8 cellular contexts compared by ENCODE assay signal in the genomic region with DNA sequence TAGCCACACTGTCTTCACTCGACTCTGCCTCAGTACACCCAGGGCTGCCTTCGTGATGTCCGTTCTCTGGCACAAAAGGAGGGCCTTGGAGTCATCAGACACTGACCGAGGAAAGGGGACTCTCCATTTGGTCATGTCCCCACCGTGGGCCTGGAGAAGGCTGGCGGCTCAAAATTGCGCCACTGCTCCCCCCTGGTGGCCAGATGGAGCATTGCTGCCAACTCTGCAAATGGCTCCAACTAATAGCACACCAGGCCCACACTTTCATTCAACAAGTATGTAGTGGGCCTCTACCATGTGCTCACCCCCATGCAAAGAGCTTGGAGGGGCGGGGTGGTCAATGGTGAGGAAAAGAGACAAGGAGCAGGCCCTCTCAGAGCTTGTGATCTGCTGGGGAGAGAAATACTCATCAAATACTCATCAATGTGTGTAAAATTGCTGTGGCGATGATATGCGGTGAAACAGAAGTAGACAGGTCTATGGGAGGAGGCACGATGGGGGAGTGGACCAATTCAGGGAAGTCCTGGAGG. TPM values are rescaled to one million over a fixed set of nuclear protein-coding genes. Genes with fewer than 3 reads are reported as not detected.
DNase-seq lines count a peak whose midpoint lies in the region; ATAC-seq and TF ChIP-seq lines count a peak whose summit lies in the region.

No MANE protein-coding gene starts in this region.

- H3K9me3 ChIP-seq in gastrocnemius medialis = no peaks in the 10 kb centered on the region

- no peaks in the 10 kb centered on the region for H3K36me3 ChIP-seq in gastrocnemius medialis

- peak; percentile 72 for ATAC-seq in left ventricle myocardium superior
- peak; percentile 69 to 71 for ATAC-seq in gastrocnemius medialis
- ATAC-seq in HG03469 (IDR thresholded peaks at IDR 0.05; ENCODE audit: unreplicated experiment) = no peak
- no peak for ATAC-seq in GM21390 (IDR thresholded peaks at IDR 0.05; ENCODE audit: unreplicated experiment)

- intact Hi-C loops in left ventricle myocardium superior (cut with micrococcal nuclease) = loop anchor here (5.0 kb wide), 1 partner anchor 73 kb away; no protein-coding TSS in a partner anchor
- intact Hi-C loops in gastrocnemius medialis (cut with DNase I; ENCODE audit: low total_unique reads) = loop anchor here (1.0 to 2.0 kb wide), 3 partner anchors 22 to 121 kb away; no protein-coding TSS in a partner anchor

- no peak for TF ChIP-seq POLR2A in gastrocnemius medialis (IDR thresholded peaks at IDR 0.05)

- H3K4me3 ChIP-seq in gastrocnemius medialis = no peak overlapping the region

- DNase-seq in ELR (ENCODE audit: low read depth) = peak; percentile 75
- DNase-seq in KBM-7 = peak; percentile 88
- peak; percentile 30 to 63 (median 56) for DNase-seq in T-helper 2 cell
- peak; percentile 10 for DNase-seq in amniotic stem cell (lab: John Stamatoyannopoulos, UW)
- DNase-seq in left ventricle myocardium superior = peak; percentile 84
- peak; percentile 37 to 67 for DNase-seq in gastrocnemius medialis

- in situ Hi-C loops in KBM-7 (cut with MboI; ENCODE audit: low pct_unique_long_range_greater_than_20kb, low sequenced_read_pairs) = no loop called here
- in situ Hi-C loops in gastrocnemius medialis (cut with MboI; ENCODE audit: low sequenced_read_pairs in 4 of 4) = loop anchor here (5.0 to 25.0 kb wide), 4 partner anchors 70 to 478 kb away; partner anchors contain the start of gene NHERF1 (in 2 of the 4)

- no peak overlapping the region for H3K27ac ChIP-seq in gastrocnemius medialis

- H3K4me1 ChIP-seq in gastrocnemius medialis = peaks cover 0 to 20% of the 10 kb centered on the region in 2 donors

- TF ChIP-seq CTCF in gastrocnemius medialis (IDR thresholded peaks at IDR 0.05 in 4 of 5, conservative IDR thresholded peaks at IDR 0.05 in 1 of 5) = peak; percentile 90 to 96 (median 93)

- H3K27me3 ChIP-seq in gastrocnemius medialis = peaks cover 13 to 20% (median 20%) of the 10 kb centered on the region in 3 donors

RNA-seq across cellular contexts. Expression of gene GRIN2C, which starts 5.2 kb away (rescaled TPM):
- total RNA-seq in left ventricle myocardium superior (0.52 TPM), gastrocnemius medialis (1 to 10 TPM in 2 of 4 donors, not detected in 2; 1.2 to 1.5 TPM)

RNA-seq across cellular contexts. Expression of gene FDXR, which starts 7.9 kb away (rescaled TPM):
- total RNA-seq in left ventricle myocardium superior (4.5 TPM), gastrocnemius medialis (1 to 10 TPM; 2.1 to 6.0 (median 3.2) TPM)

RNA-seq across cellular contexts. Expression of gene FADS6, which starts 28.5 kb away (rescaled TPM):
- total RNA-seq in left ventricle myocardium superior (not detected), gastrocnemius medialis (not detected)

RNA-seq across cellular contexts. Expression of gene USH1G, which starts 58.1 kb away (rescaled TPM):
- not detected for total RNA-seq in left ventricle myocardium superior
- not detected for total RNA-seq in gastrocnemius medialis

RNA-seq across cellular contexts. Expression of gene OTOP2, which starts 59.1 kb away (rescaled TPM):
- total RNA-seq in left ventricle myocardium superior (not detected), gastrocnemius medialis (under 1 TPM in 1 of 4 donors, not detected in 3; 0.19 TPM)

Comparison
In these comparisons a context has a peak if more than half of its experiments do, and no peak if none do; other contexts are left out.
1. DNase-seq: peak in every context shown above with its lines; median percentile 88 in KBM-7; 84 in left ventricle myocardium superior; 75 in ELR; 56 in T-helper 2 cell; 52 in gastrocnemius medialis; 10 in amniotic stem cell.
2. ATAC-seq: peak in left ventricle myocardium superior (single experiment) and gastrocnemius medialis (2 of 2); none in HG03469 (single experiment) and GM21390 (single experiment).